In the genomic region with DNA sequence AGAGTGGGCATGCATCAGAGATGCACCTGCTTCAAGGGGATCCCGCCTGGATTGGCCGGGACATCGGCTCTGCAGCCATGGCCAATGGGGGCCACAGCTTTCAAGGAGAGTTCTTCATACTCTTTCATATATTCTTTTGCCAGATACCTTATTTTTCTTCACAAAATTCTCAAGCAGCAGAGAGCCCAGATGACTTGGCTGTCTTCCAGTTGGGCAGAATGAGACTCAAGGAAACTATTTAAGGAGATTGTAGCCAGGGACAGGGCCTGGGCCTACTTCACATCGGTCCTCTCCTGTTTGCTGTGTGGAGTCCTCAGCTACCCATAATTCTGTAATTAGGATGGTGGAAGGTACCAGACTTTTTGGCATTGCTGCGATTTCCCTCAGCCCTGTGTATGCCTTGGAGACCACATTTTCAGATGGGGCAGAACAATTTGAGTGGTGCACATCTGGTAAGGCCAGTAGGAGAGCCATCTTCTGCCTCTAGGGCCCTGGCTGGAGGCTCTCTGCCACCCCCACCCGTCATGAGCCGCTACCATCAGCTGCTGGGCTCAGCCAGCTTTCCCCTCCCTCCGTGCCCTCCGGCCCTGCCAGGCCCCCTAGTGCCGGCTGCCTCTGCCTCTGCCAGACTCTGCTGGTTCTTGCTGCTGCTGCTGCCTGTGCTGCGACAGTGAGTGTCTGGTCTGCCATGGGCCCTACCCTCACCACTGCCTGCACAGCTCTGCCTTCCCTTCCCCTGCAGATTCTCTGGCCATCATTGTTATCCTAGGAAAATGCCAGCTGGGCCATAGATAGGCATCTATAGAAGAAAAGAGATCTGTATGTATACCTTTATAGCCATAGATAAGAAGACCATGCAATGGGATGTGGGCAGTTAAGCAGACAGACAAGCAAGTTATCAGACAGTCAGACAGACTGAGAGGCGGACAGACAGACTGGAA, we compare ENCODE assay signal across 17 cellular contexts. TPM values are rescaled to one million over a fixed set of nuclear protein-coding genes. Genes with fewer than 3 reads are reported as not detected.
DNase-seq lines count a peak whose midpoint lies in the region; ATAC-seq and TF ChIP-seq lines count a peak whose summit lies in the region.
"Had no signal": no experiment of that assay in that cellular context is flagged by ENCODE, and none has a peak within 500 bp of the region (broad histone marks: within the 10 kb centered on the region; RNA-seq: fewer than 3 reads in every experiment).

No MANE protein-coding gene starts in this region.

- peaks cover 0 to 4% (median 0%) of the 10 kb centered on the region in 12 donors for H3K4me1 ChIP-seq in heart left ventricle
- H3K4me1 ChIP-seq: HAP-1 had no signal

- no peaks in the 10 kb centered on the region for H3K27me3 ChIP-seq in heart left ventricle

- no peak for ATAC-seq in heart left ventricle
- ATAC-seq: naive thymus-derived CD8-positive, alpha-beta T cell had no signal

- peak; percentile 73 for DNase-seq in cardiac septum (ENCODE audit: low spot score)
- DNase-seq in heart left ventricle, result no peak
- peak; percentile 29 for DNase-seq in midbrain (lab: John Stamatoyannopoulos, UW)
- DNase-seq in DMS79 (lab: John Stamatoyannopoulos, UW), result no peak
- DNase-seq in stimulated activated CD4-positive, alpha-beta T cell treated with anti-CD3 and anti-CD28 coated beads, Interleukin-15, amount 100 ng/mL, for 24 hours, result no peak
- DNase-seq in HT-29 (ENCODE audit: low spot score), result no peak
- no peak for DNase-seq in NOMO-1 treated with DMSO at 0.1 percent for 48 hours (lab: John Stamatoyannopoulos, UW; ENCODE audit: unreplicated experiment)
- DNase-seq: activated B cell treated with CpG ODN at 0.5 μM for 24 hours; activated effector memory CD4-positive, alpha-beta T cell treated with Interleukin-2 at 50 U/mL for 16 hours; CD4-positive, alpha-beta T cell; foreskin melanocyte; naive thymus-derived CD8-positive, alpha-beta T cell; NCI-H2081; PC-9 had no signal

- no peak overlapping the region for H3K4me3 ChIP-seq in heart left ventricle
- H3K4me3 ChIP-seq: HAP-1, PC-9 had no signal

- TF ChIP-seq CTCF in heart left ventricle (IDR thresholded peaks at IDR 0.05), result no peak

- TF ChIP-seq POLR2A in heart left ventricle (IDR thresholded peaks at IDR 0.05), result no peak

- no peaks in the 10 kb centered on the region for H3K9me3 ChIP-seq in heart left ventricle
- H3K9me3 ChIP-seq: HAP-1 had no signal

- WGBS in heart left ventricle, 4 donors, result 82 to 91% (median 86%) methylated on average over 12 of the region's 12 CpGs

- H3K27ac ChIP-seq in heart left ventricle, result no peak overlapping the region
- H3K27ac ChIP-seq in cingulate gyrus (ENCODE audit: low read depth, low read length), result peak overlapping the region; percentile 77
- H3K27ac ChIP-seq: PC-9 had no signal

- intact Hi-C loops in cardiac septum (cut with DNase I) (no loop called here), heart left ventricle (cut with DNase I) (no loop called here)

- no peaks in the 10 kb centered on the region for H3K36me3 ChIP-seq in heart left ventricle
- H3K36me3 ChIP-seq: HAP-1 had no signal

RNA-seq across cellular contexts. Expression of a gene that starts 6.7 kb away (rescaled TPM):
- 3.9 TPM for total RNA-seq in cardiac septum
- total RNA-seq in heart left ventricle, result 100 to 1,000 TPM in 1 of 9 donors, 10 to 100 TPM in 2, 1 to 10 TPM in 4, under 1 TPM in 2; 0.28 to 143 (median 3.3) TPM
- polyA plus RNA-seq in heart left ventricle, result 10 to 100 TPM in 1 of 2 donors, 1 to 10 TPM in 1; 6.5 to 11.8 TPM
- 0.03 and 0.51 TPM in 2 replicates for total RNA-seq in HT-29 (2014; rRNA removed; shearing (Covaris generic))
- total RNA-seq: A172 had no signal
- polyA plus RNA-seq: naive thymus-derived CD8-positive, alpha-beta T cell had no signal

RNA-seq across cellular contexts. Expression of a gene that starts 17.2 kb away (rescaled TPM):
- total RNA-seq in cardiac septum (5.8 TPM), heart left ventricle (1 to 10 TPM; 2.7 to 9.2 (median 3.5) TPM)
- polyA plus RNA-seq in heart left ventricle, result 1 to 10 TPM; 1.3 to 3.0 TPM
- total RNA-seq in HT-29 (2014; rRNA removed; shearing (Covaris generic)), result 2.0 and 2.1 TPM in 2 replicates

RNA-seq across cellular contexts. Expression of a gene that starts 18.1 kb away (rescaled TPM):
- total RNA-seq in cardiac septum, result 5.0 TPM
- 10 to 100 TPM in 6 of 9 donors, 1 to 10 TPM in 3; 7.0 to 23.0 (median 10.7) TPM for total RNA-seq in heart left ventricle
- 10 to 100 TPM in 1 of 2 donors, 1 to 10 TPM in 1; 5.9 to 11.0 TPM for polyA plus RNA-seq in heart left ventricle
- total RNA-seq in HT-29 (2014; rRNA removed; shearing (Covaris generic)), result 5.8 and 8.8 TPM in 2 replicates

RNA-seq across cellular contexts. Expression of a gene that starts 18.1 kb away (rescaled TPM):
- not detected for total RNA-seq in cardiac septum
- under 1 TPM in 1 of 9 donors, not detected in 8; 0.21 TPM for total RNA-seq in heart left ventricle
- polyA plus RNA-seq in heart left ventricle, result under 1 TPM in 1 of 2 donors, not detected in 1; 0.10 TPM
- total RNA-seq in HT-29 (2014; rRNA removed; shearing (Covaris generic)), result 0.08 and 0.61 TPM in 2 replicates
- total RNA-seq: A172; CD4-positive, alpha-beta T cell had no signal

Comparison
In these comparisons a context has a peak if more than half of its experiments do, and no peak if none do; other contexts are left out.
1. DNase-seq: peak in cardiac septum (single experiment) and midbrain (single experiment); none in heart left ventricle (0 of 5), DMS79 (single experiment), stimulated activated CD4-positive, alpha-beta T cell treated with anti-CD3 and anti-CD28 coated beads, Interleukin-15, amount 100 ng/mL, for 24 hours (single experiment), HT-29 (single experiment) and NOMO-1 treated with DMSO at 0.1 percent for 48 hours (single experiment).